8 cellular contexts compared by ENCODE assay signal in genomic region chr17:16419074-16419928, GRCh38. TPM values are rescaled to one million over a fixed set of nuclear protein-coding genes. Genes with fewer than 3 reads are reported as not detected.
A peak's percentile ranks its signal among the peaks of the same experiment; 100 is the strongest.
DNase-seq lines count a peak whose midpoint lies in the region; ATAC-seq, FAIRE-seq and TF ChIP-seq lines count a peak whose summit lies in the region.

No MANE protein-coding gene starts in this region.

- intact Hi-C loops in uterus (cut with DNase I; ENCODE audit: low total_unique reads): no loop called here

- POLR2A ChIA-PET in naive thymus-derived CD8-positive, alpha-beta T cell (lab: Charles Lee): interaction anchor here (0.6 to 1.8 kb wide), 4 partner anchors 19 to 137 kb away, joined by 3 to 14 read pairs (median 4); partner anchors contain the start of gene UBB

- H3K36me3 Mint-ChIP-seq in T-helper 17 cell (ENCODE audit: low read depth): peaks cover 3% of the 10 kb centered on the region
- H3K36me3 Mint-ChIP-seq in naive thymus-derived CD8-positive, alpha-beta T cell: peaks cover 0 to 64% (median 8%) of the 10 kb centered on the region in 3 donors

- no peak for TF ChIP-seq POLR2A in uterus (IDR thresholded peaks at IDR 0.05)

- H3K9me3 ChIP-seq in T-helper 17 cell (ENCODE audit: control insufficient read depth, low read length, poor library complexity, severe bottlenecking): no peaks in the 10 kb centered on the region
- H3K9me3 ChIP-seq in uterus: no peaks in the 10 kb centered on the region

- H3K4me1 ChIP-seq in uterus: peaks cover 0 to 11% of the 10 kb centered on the region in 2 donors

- TF ChIP-seq CTCF in bronchial epithelial cell (IDR thresholded peaks at IDR 0.05; ENCODE audit: insufficient read depth, low read length, severe bottlenecking): no peak
- TF ChIP-seq CTCF in uterus (IDR thresholded peaks at IDR 0.05): no peak

- DNase-seq in T-helper 17 cell: peak in 1 of 3 donors; percentile 38
- DNase-seq in bronchial epithelial cell (ENCODE audit: low read depth): peak; percentile 84
- DNase-seq in naive thymus-derived CD8-positive, alpha-beta T cell: no peak
- no peak for DNase-seq in uterus
- DNase-seq in middle frontal gyrus (ENCODE audit: extremely low spot score, low spot score): no peak
- no peak for DNase-seq in HuH-7 (ENCODE audit: low spot score)

- no peaks in the 10 kb centered on the region for H3K9me3 Mint-ChIP-seq in naive thymus-derived CD8-positive, alpha-beta T cell

- H3K4me3 ChIP-seq in bronchial epithelial cell (ENCODE audit: low read depth, low read length) (no peak overlapping the region), uterus (no peak overlapping the region)

- H3K4me3 Mint-ChIP-seq in T-helper 17 cell: peak overlapping the region; percentile 70
- peak overlapping the region; percentile 36 to 74 (median 58) for H3K4me3 Mint-ChIP-seq in naive thymus-derived CD8-positive, alpha-beta T cell

- no peaks in the 10 kb centered on the region for H3K27me3 Mint-ChIP-seq in T-helper 17 cell
- H3K27me3 Mint-ChIP-seq in naive thymus-derived CD8-positive, alpha-beta T cell: no peaks in the 10 kb centered on the region

- H3K36me3 ChIP-seq in bronchial epithelial cell (ENCODE audit: control insufficient read depth, insufficient read depth, low read length): no peaks in the 10 kb centered on the region
- no peaks in the 10 kb centered on the region for H3K36me3 ChIP-seq in uterus

- no peak for FAIRE-seq in bronchial epithelial cell (lab: Jason Lieb, UNC)

- peak; percentile 35 for ATAC-seq in GM18858 (IDR thresholded peaks at IDR 0.05; ENCODE audit: unreplicated experiment)
- peak; percentile 37 for ATAC-seq in HG03066 (IDR thresholded peaks at IDR 0.05; ENCODE audit: low read depth, unreplicated experiment)
- ATAC-seq in T-helper 17 cell: no peak
- ATAC-seq in naive thymus-derived CD8-positive, alpha-beta T cell: no peak

- H3K27me3 ChIP-seq in bronchial epithelial cell (ENCODE audit: control insufficient read depth, insufficient read depth, low read length) (no peaks in the 10 kb centered on the region), uterus (no peaks in the 10 kb centered on the region)

- peaks cover 41% of the 10 kb centered on the region for H3K4me1 Mint-ChIP-seq in T-helper 17 cell
- H3K4me1 Mint-ChIP-seq in naive thymus-derived CD8-positive, alpha-beta T cell: peaks cover 16 to 62% (median 55%) of the 10 kb centered on the region in 4 donors

- peak overlapping the region; percentile 98 for H3K27ac Mint-ChIP-seq in T-helper 17 cell
- peak overlapping the region; percentile 61 to 90 (median 86) for H3K27ac Mint-ChIP-seq in naive thymus-derived CD8-positive, alpha-beta T cell

- H3K27ac ChIP-seq in uterus: peak overlapping the region; percentile 45 to 57

RNA-seq across cellular contexts. Expression of gene TRPV2, which starts 3.9 kb away (rescaled TPM):
- total RNA-seq in T-helper 17 cell: 10 to 100 TPM; 87.1 to 91.1 TPM
- under 0.01 and 0.26 TPM in 2 replicates for total RNA-seq in bronchial epithelial cell
- 10 to 100 TPM; 60.9 to 65.0 TPM for total RNA-seq in naive thymus-derived CD8-positive, alpha-beta T cell
- 100 to 1,000 TPM in 1 of 3 donors, 10 to 100 TPM in 2; 87.0 to 109 (median 90.6) TPM for polyA plus RNA-seq in naive thymus-derived CD8-positive, alpha-beta T cell
- total RNA-seq in uterus: 10 to 100 TPM in 2 of 4 donors, 1 to 10 TPM in 2; 6.2 to 26.2 (median 12.9) TPM

RNA-seq across cellular contexts. Expression of gene UBB, which starts 38.4 kb away (rescaled TPM):
- total RNA-seq in T-helper 17 cell: 100 to 1,000 TPM; 819 to 876 TPM
- total RNA-seq in bronchial epithelial cell: 766 and 1,827 TPM in 2 replicates
- total RNA-seq in naive thymus-derived CD8-positive, alpha-beta T cell: 100 to 1,000 TPM; 724 to 751 TPM
- polyA plus RNA-seq in naive thymus-derived CD8-positive, alpha-beta T cell: 1,000 to 10,000 TPM; 1,803 to 2,753 (median 2,352) TPM
- 1,000 to 10,000 TPM in 1 of 4 donors, 100 to 1,000 TPM in 3; 535 to 1,039 (median 667) TPM for total RNA-seq in uterus

Comparison
In these comparisons a context has a peak if more than half of its experiments do, and no peak if none do; other contexts are left out.
1. ATAC-seq: peak in GM18858 (single experiment) and HG03066 (single experiment); none in T-helper 17 cell (single experiment) and naive thymus-derived CD8-positive, alpha-beta T cell (0 of 2).